8 cellular contexts compared by ENCODE assay signal in the genomic region with DNA sequence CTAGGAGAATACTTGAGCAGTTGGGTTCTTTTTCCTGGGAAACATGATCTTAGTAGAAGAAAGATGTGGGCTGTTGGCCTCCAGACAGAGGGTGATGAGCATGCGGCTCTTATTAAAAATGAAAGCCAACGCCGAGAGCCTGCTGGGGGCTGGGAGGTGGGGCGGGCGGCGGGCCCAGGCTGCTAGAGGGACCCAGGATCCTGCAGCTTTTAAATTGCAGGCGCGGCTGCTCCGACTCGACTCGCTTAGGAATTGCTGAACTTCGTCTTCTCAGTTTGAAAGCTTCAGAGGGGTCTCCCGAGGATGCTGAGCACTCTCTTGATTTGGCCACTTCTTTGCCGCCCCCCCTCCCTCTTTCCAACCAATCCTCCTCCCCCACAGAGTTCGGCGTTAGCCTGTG. TPM values are rescaled to one million over a fixed set of nuclear protein-coding genes. Genes with fewer than 3 reads are reported as not detected.
A peak's percentile ranks its signal among the peaks of the same experiment; 100 is the strongest.
DNase-seq lines count a peak whose midpoint lies in the region; ATAC-seq, FAIRE-seq and TF ChIP-seq lines count a peak whose summit lies in the region.

No MANE protein-coding gene starts in this region.

- no peak overlapping the region for H2BK12ac ChIP-seq in H9 (ENCODE audit: insufficient read length, low read depth, low read length)

- TF ChIP-seq CTCF in H9 (conservative IDR thresholded peaks at IDR 0.05) (no peak), chondrocyte (IDR thresholded peaks at IDR 0.05) (peak; percentile 5), HepG2 (CRISPR knock-in tag; IDR thresholded peaks at IDR 0.05) (no peak)

- no peak overlapping the region for H3K27ac Mint-ChIP-seq in H9
- H3K27ac Mint-ChIP-seq in T-helper 17 cell: peak overlapping the region; percentile 96
- H3K27ac Mint-ChIP-seq in chondrocyte (ENCODE audit: unreplicated experiment): peak overlapping the region; percentile 85

- intact Hi-C loops in HepG2 (cut with micrococcal nuclease; ENCODE audit: unreplicated experiment): no loop called here

- ATAC-seq in T-helper 17 cell (peak; percentile 36), HepG2 (peak; percentile 14), HG03045 (IDR thresholded peaks at IDR 0.05; ENCODE audit: unreplicated experiment) (no peak)

- no peak overlapping the region for H3K18ac ChIP-seq in H9 (ENCODE audit: insufficient read length, low read depth, low read length)

- no peak for TF ChIP-seq POLR2A in HepG2 (IDR thresholded peaks at IDR 0.05; ENCODE audit: insufficient read depth in 1 of 2, low read depth in 2 of 2, low read length in 2 of 2)

- POLR2A ChIA-PET in HepG2 (lab: Yijun Ruan, JAX): interaction anchor here (1.5 to 1.7 kb wide), 3 partner anchors 8 to 45 kb away, joined by 4 to 11 read pairs (median 9); no protein-coding TSS in a partner anchor

- no peaks in the 10 kb centered on the region for H3K79me1 ChIP-seq in H9 (ENCODE audit: insufficient read depth, low read depth, low read length, poor library complexity, severe bottlenecking)

- H3K27ac ChIP-seq in H9 (ENCODE audit: insufficient read length, low read depth, low read length): no peak overlapping the region
- H3K27ac ChIP-seq in HepG2 (ENCODE audit: extremely low read length, insufficient read depth, low read length): peak overlapping the region; percentile 89

- 0 out of 7 replicates have a peak, but pooled peaks cover 0 to 2% (median 2%) of the 10 kb centered on the region in 3 experiments for H3K36me3 Mint-ChIP-seq in H9 (ENCODE audit: insufficient read depth in 1 of 3, low read depth in 3 of 3)
- no peaks in the 10 kb centered on the region for H3K36me3 Mint-ChIP-seq in T-helper 17 cell (ENCODE audit: low read depth)
- H3K36me3 Mint-ChIP-seq in chondrocyte (ENCODE audit: low read depth): peaks cover 2% of the 10 kb centered on the region

- H3K9me3 Mint-ChIP-seq in H9: no peaks in the 10 kb centered on the region
- no peaks in the 10 kb centered on the region for H3K9me3 Mint-ChIP-seq in chondrocyte (ENCODE audit: low read depth)

- H3K79me2 ChIP-seq in H9 (ENCODE audit: insufficient read depth, low read length) (no peaks in the 10 kb centered on the region), HepG2 (ENCODE audit: insufficient read depth, low read length) (peaks cover 47% of the 10 kb centered on the region)

- H3T11ph ChIP-seq in H9 (ENCODE audit: low read length): no peak overlapping the region

- H3K9ac ChIP-seq in H9 (ENCODE audit: extremely low read depth, insufficient read length, low read length): no peak overlapping the region
- peak overlapping the region; percentile 82 for H3K9ac ChIP-seq in HepG2 (ENCODE audit: insufficient read depth, low read depth, low read length)

- H3K4me1 ChIP-seq in H9 (ENCODE audit: insufficient read depth, low read length): no peaks in the 10 kb centered on the region; the same call in 1 of the 2 replicates
- peaks cover 48% of the 10 kb centered on the region for H3K4me1 ChIP-seq in HepG2 (ENCODE audit: insufficient read depth, low read length)

- H3K4me3 Mint-ChIP-seq in H9 (peak overlapping the region; percentile 59 to 70), T-helper 17 cell (peak overlapping the region; percentile 90), chondrocyte (ENCODE audit: unreplicated experiment) (peak overlapping the region; percentile 72)

- peak overlapping the region; percentile 72 to 87 (median 79) for H3K4me3 ChIP-seq in HepG2 (replicated peaks in 1 of 3; ENCODE audit: insufficient read depth in 1 of 3, low read depth in 2 of 3, low read length in 3 of 3)

- no peak overlapping the region for H3K23ac ChIP-seq in H9 (ENCODE audit: insufficient read length, low read depth, low read length)

- no peak for TF ChIP-seq EP300 in HepG2 (IDR thresholded peaks at IDR 0.05; ENCODE audit: low read depth in 2 of 2, low read length in 2 of 2)
- no peak for TF ChIP-seq EP300 in HepG2 (CRISPR knock-in tag; IDR thresholded peaks at IDR 0.05; ENCODE audit: borderline replicate concordance)

- H4K91ac ChIP-seq in H9 (ENCODE audit: insufficient read length, low read depth, low read length): no peak overlapping the region

- H3K56ac ChIP-seq in H9 (ENCODE audit: insufficient read length, low read depth, low read length): no peak overlapping the region

- peaks cover 23% of the 10 kb centered on the region for H3K27me3 Mint-ChIP-seq in H9 (ENCODE audit: low read depth)
- no peaks in the 10 kb centered on the region for H3K27me3 Mint-ChIP-seq in T-helper 17 cell
- H3K27me3 Mint-ChIP-seq in chondrocyte (ENCODE audit: low read depth): no peaks in the 10 kb centered on the region

- no peak overlapping the region for H2BK5ac ChIP-seq in H9 (ENCODE audit: insufficient read length, low read length)

- H4K20me1 ChIP-seq in H9 (ENCODE audit: control insufficient read depth, insufficient read depth, insufficient read length): no peaks in the 10 kb centered on the region
- peaks cover 12% of the 10 kb centered on the region for H4K20me1 ChIP-seq in HepG2 (ENCODE audit: insufficient read depth, low read length)

- H3K4me1 Mint-ChIP-seq in H9 (peaks cover 11 to 12% of the 10 kb centered on the region in 2 experiments), T-helper 17 cell (peaks cover 36% of the 10 kb centered on the region), chondrocyte (ENCODE audit: low read depth) (peaks cover 16% of the 10 kb centered on the region)

- WGBS in H9 (ENCODE audit: extremely low coverage, insufficient read length, low lambda C conversion rate): no CpG with 5 or more reads among the region's 16 CpGs
- WGBS in HepG2 (ENCODE audit: low lambda C conversion rate): 4% methylated on average over 9 of the region's 16 CpGs

- peak; percentile 65 for DNase-seq in AG08395 (ENCODE audit: low spot score)
- DNase-seq in H9: no peak
- peak in 1 of 3 donors; percentile 26 for DNase-seq in T-helper 17 cell
- peak; percentile 18 for DNase-seq in chondrocyte (ENCODE audit: low spot score)
- DNase-seq in HepG2 (ENCODE audit: low spot score): no peak
- peak; percentile 35 to 58 for DNase-seq in stimulated activated CD4-positive, alpha-beta T cell treated with anti-CD3 and anti-CD28 coated beads, Interleukin-4, amount 100 ng/mL, for 4 hours
- no peak for DNase-seq in NCI-H345 (lab: John Stamatoyannopoulos, UW)

- TF ChIP-seq RAD21 in HepG2 (CRISPR knock-in tag; IDR thresholded peaks at IDR 0.05): no peak

- H3K23me2 ChIP-seq in H9 (ENCODE audit: insufficient read length, low read depth, low read length, poor library complexity, severe bottlenecking): no peaks in the 10 kb centered on the region

- in situ Hi-C loops in HepG2 (cut with HindIII; ENCODE audit: extremely low pct_ligation_motif_present, low pct_unique_long_range_greater_than_20kb): no loop called here

- H2AK5ac ChIP-seq in H9 (ENCODE audit: insufficient read length, low read length): no peak overlapping the region

- H4K8ac ChIP-seq in H9 (replicated peaks; ENCODE audit: insufficient read length, low read depth, low read length): no peak overlapping the region

- H3K14ac ChIP-seq in H9 (ENCODE audit: insufficient read depth, low read length): no peak overlapping the region

- peak overlapping the region; percentile 40 for H3K4me2 ChIP-seq in H9 (ENCODE audit: insufficient read depth, insufficient read length, low read length)
- H3K4me2 ChIP-seq in HepG2 (ENCODE audit: low read depth, low read length): peak overlapping the region; percentile 95

- CTCF ChIA-PET in HepG2 (lab: Yijun Ruan, JAX; ENCODE audit: low intra/inter-chr PET ratio, low total read pairs): no interaction called here

- no peak overlapping the region for H2BK120ac ChIP-seq in H9 (ENCODE audit: low read depth, low read length, poor library complexity, severe bottlenecking)

- no peak overlapping the region for H3K4ac ChIP-seq in H9 (ENCODE audit: low read depth, low read length)

- H3K36me3 ChIP-seq in HepG2 (replicated peaks in 1 of 2; ENCODE audit: control insufficient read depth in 1 of 2, insufficient read depth in 2 of 2, low read length in 2 of 2): peaks cover 1 to 6% of the 10 kb centered on the region in 2 experiments; a peak in 2 of 5 replicates

- H3K9me3 ChIP-seq in H9 (ENCODE audit: control insufficient read depth, low read depth, low read length): no peaks in the 10 kb centered on the region
- no peaks in the 10 kb centered on the region for H3K9me3 ChIP-seq in T-helper 17 cell (ENCODE audit: control insufficient read depth, low read length, poor library complexity, severe bottlenecking)
- H3K9me3 ChIP-seq in HepG2 (ENCODE audit: low read length): no peaks in the 10 kb centered on the region

- no peak overlapping the region for H2BK15ac ChIP-seq in H9 (ENCODE audit: low read depth, low read length)

- H2AFZ ChIP-seq in H9 (ENCODE audit: low read length) (no peak overlapping the region), HepG2 (ENCODE audit: low read length) (no peak overlapping the region)

- H4K5ac ChIP-seq in H9 (ENCODE audit: insufficient read length, low read depth, low read length): no peak overlapping the region

- H2BK20ac ChIP-seq in H9 (ENCODE audit: low read depth, low read length, poor library complexity, severe bottlenecking): no peak overlapping the region

- no peak for FAIRE-seq in HepG2 (lab: Jason Lieb, UNC)

- BruUV-seq in HepG2 (replicated peaks; lab: Mats Ljungman, UMichigan): no TSS peak

- H3K27me3 ChIP-seq in H9 (ENCODE audit: insufficient read depth, low read length) (no peaks in the 10 kb centered on the region), HepG2 (ENCODE audit: control insufficient read depth in 1 of 2, insufficient read depth in 2 of 2, low read length in 2 of 2) (peaks cover 3 to 9% of the 10 kb centered on the region in 2 experiments; a peak in 2 of 5 replicates)

RNA-seq across cellular contexts. Expression of a gene that starts 1.2 kb away (rescaled TPM):
- 13.0 TPM in 2 replicates for total RNA-seq in H9 (2021)
- 10 to 100 TPM; 64.1 to 67.3 TPM for total RNA-seq in T-helper 17 cell
- total RNA-seq in chondrocyte: 43.5 to 48.1 TPM (median 45.4 TPM) in 3 replicates
- total RNA-seq in HepG2 (2016; rRNA removed; fragmentation: Illumina TruSeq; extraction: Trizol): 46.8 and 54.4 TPM in 2 replicates
- 14.8 and 16.1 TPM in 2 replicates for total RNA-seq in HepG2 (2016; cell fraction: cytosol; rRNA removed; fragmentation: Illumina TruSeq; extraction: Trizol; ENCODE audit: low read depth)
- 41.2 and 56.0 TPM in 2 replicates for total RNA-seq in HepG2 (2016; cell fraction: insoluble cytoplasmic fraction; rRNA removed; fragmentation: Illumina TruSeq; extraction: Trizol)
- total RNA-seq in HepG2 (2016; cell fraction: membrane; rRNA removed; fragmentation: Illumina TruSeq; extraction: Trizol): 53.6 and 57.0 TPM in 2 replicates
- total RNA-seq in HepG2 (2016; cell fraction: nucleus; rRNA removed; fragmentation: Illumina TruSeq; extraction: Trizol): 49.6 and 56.0 TPM in 2 replicates
- polyA plus RNA-seq in HepG2 (2011; rRNA removed): 32.2 and 40.5 TPM in 2 replicates
- 34.8 and 46.1 TPM in 2 replicates for polyA plus RNA-seq in HepG2 (2011; cell fraction: cytosol; rRNA removed)
- polyA plus RNA-seq in HepG2 (2011; cell fraction: nucleus; rRNA removed): 58.5 and 63.8 TPM in 2 replicates
- 30.3 and 31.7 TPM in 2 replicates for polyA plus RNA-seq in HepG2 (2012)
- polyA plus RNA-seq in HepG2 (2016; cell fraction: cytosol; fragmentation: Illumina TruSeq; extraction: Trizol; ENCODE audit: low read depth): 19.7 and 23.3 TPM in 2 replicates
- 37.4 and 44.0 TPM in 2 replicates for polyA plus RNA-seq in HepG2 (2016; cell fraction: insoluble cytoplasmic fraction; fragmentation: Illumina TruSeq; extraction: Trizol; ENCODE audit: low read depth)
- 43.7 and 47.5 TPM in 2 replicates for polyA plus RNA-seq in HepG2 (2016; cell fraction: membrane; fragmentation: Illumina TruSeq; extraction: Trizol; ENCODE audit: low read depth)
- 78.1 and 78.9 TPM in 2 replicates for polyA plus RNA-seq in HepG2 (2016; cell fraction: nucleus; fragmentation: Illumina TruSeq; extraction: Trizol; ENCODE audit: insufficient read depth, low read depth)
- polyA minus RNA-seq in HepG2 (2011; rRNA and poly(A)+ RNA removed; ENCODE audit: low replicate concordance): 56.4 and 145 TPM in 2 replicates
- polyA minus RNA-seq in HepG2 (2011; cell fraction: cytosol; rRNA and poly(A)+ RNA removed): 41.5 and 50.9 TPM in 2 replicates
- polyA minus RNA-seq in HepG2 (2011; cell fraction: nucleus; rRNA and poly(A)+ RNA removed): 28.1 and 33.7 TPM in 2 replicates

Comparison
In these comparisons a context has a peak if more than half of its experiments do, and no peak if none do; other contexts are left out.
1. DNase-seq: peak in AG08395 (single experiment), chondrocyte (single experiment) and stimulated activated CD4-positive, alpha-beta T cell treated with anti-CD3 and anti-CD28 coated beads, Interleukin-4, amount 100 ng/mL, for 4 hours (2 of 2); none in H9 (single experiment), HepG2 (single experiment) and NCI-H345 (single experiment).
2. H3K27ac Mint-ChIP-seq: peak in T-helper 17 cell (single experiment) and chondrocyte (single experiment); none in H9 (0 of 3).
3. Peak in every context shown above with its lines, with median percentiles within 50 percentile points of each other: H3K4me3 Mint-ChIP-seq.